Comparison of ENCODE assay signal across 1 cellular context in genomic region chr7:128458956-128459355, GRCh38.
TF ChIP-seq lines count a peak whose summit lies in the region.

No MANE protein-coding gene starts in this region.

TF ChIP-seq in GM12878, 131 proteins besides CTCF, POLR2A, EP300 and RAD21 (continued from another document):
- TF ChIP-seq BCL3 (IDR thresholded peaks at IDR 0.05; ENCODE audit: borderline replicate concordance, insufficient read depth, low read depth, low read length, poor library complexity, severe bottlenecking) (no peak), EGR1 (IDR thresholded peaks at IDR 0.05; ENCODE audit: borderline replicate concordance in 1 of 2, low read depth in 2 of 2, low read length in 2 of 2) (no peak), NFIC (IDR thresholded peaks at IDR 0.05; ENCODE audit: low read depth, low read length) (peak; percentile 45; the same call in 1 of the 2 replicates), ZZZ3 (IDR thresholded peaks at IDR 0.05; ENCODE audit: control insufficient read depth, insufficient read length, low read depth) (no peak), BHLHE40 (IDR thresholded peaks at IDR 0.05; ENCODE audit: borderline replicate concordance in 1 of 2, low read depth in 2 of 2, low read length in 1 of 2) (0 out of 4 replicates have a peak, but pooled peaks of 1 of the 2 experiments have one; percentile 16), PAX8 (IDR thresholded peaks at IDR 0.05) (no peak; the same call in 1 of the 2 replicates), CEBPZ (IDR thresholded peaks at IDR 0.05; ENCODE audit: low read depth, low read length) (no peak), STAT3 (IDR thresholded peaks at IDR 0.05; ENCODE audit: low read depth, low read length) (no peak), BCL11A (IDR thresholded peaks at IDR 0.05; ENCODE audit: low read depth, low read length) (peak; percentile 18; the same call in 1 of the 2 replicates), JUNB (IDR thresholded peaks at IDR 0.05) (no peak), RELA (IDR thresholded peaks at IDR 0.05; ENCODE audit: borderline replicate concordance, partially characterized antibody) (no peak), RB1 (IDR thresholded peaks at IDR 0.05; ENCODE audit: borderline replicate concordance) (no peak), SIX5 (IDR thresholded peaks at IDR 0.05; ENCODE audit: low read depth, low read length, severe bottlenecking) (no peak), CREM (IDR thresholded peaks at IDR 0.05; ENCODE audit: low read depth) (no peak), SUZ12 (IDR thresholded peaks at IDR 0.05; ENCODE audit: unreplicated experiment) (no peak), NBN (IDR thresholded peaks at IDR 0.05) (no peak; the same call in 1 of the 2 replicates), ZNF687 (IDR thresholded peaks at IDR 0.05) (no peak), ASH2L (IDR thresholded peaks at IDR 0.05; ENCODE audit: borderline replicate concordance, low read depth) (no peak), E2F8 (IDR thresholded peaks at IDR 0.05; ENCODE audit: low read depth, partially characterized antibody) (no peak), SUPT20H (IDR thresholded peaks at IDR 0.05; ENCODE audit: borderline replicate concordance, control insufficient read depth, low read depth, low read length) (no peak), SMAD5 (IDR thresholded peaks at IDR 0.05; ENCODE audit: low read depth) (no peak), POU2F2 (IDR thresholded peaks at IDR 0.05; ENCODE audit: borderline replicate concordance, low read depth, low read length) (no peak), GABPA (IDR thresholded peaks at IDR 0.05; ENCODE audit: low read depth) (no peak), ZBTB33 (IDR thresholded peaks at IDR 0.05) (no peak), NRF1 (conservative IDR thresholded peaks at IDR 0.05; ENCODE audit: low read depth, low read length) (no peak), MTA2 (IDR thresholded peaks at IDR 0.05; ENCODE audit: low read depth) (peak; percentile 73), MEF2B (IDR thresholded peaks at IDR 0.05; ENCODE audit: partially characterized antibody, poor library complexity, severe bottlenecking) (peak; percentile 46), KAT2A (conservative IDR thresholded peaks at IDR 0.05; ENCODE audit: control insufficient read depth, low read depth, low read length) (no peak), FOXM1 (IDR thresholded peaks at IDR 0.05; ENCODE audit: low read depth, low read length) (0 out of 2 replicates have a peak, but pooled peaks have one; percentile 38), SMC3 (IDR thresholded peaks at IDR 0.05; ENCODE audit: borderline replicate concordance, low read length) (no peak), RUNX3 (IDR thresholded peaks at IDR 0.05; ENCODE audit: low read length) (peak; percentile 34; the same call in 1 of the 2 replicates), USF1 (IDR thresholded peaks at IDR 0.05; ENCODE audit: borderline replicate concordance, extremely low read length, insufficient read depth, low read depth, low read length) (no peak), TBL1XR1 (IDR thresholded peaks at IDR 0.05; ENCODE audit: low read depth, low read length) (no peak), GATAD2B (conservative IDR thresholded peaks at IDR 0.05; ENCODE audit: low read depth) (0 out of 2 replicates have a peak, but pooled peaks have one; percentile 15), RELB (IDR thresholded peaks at IDR 0.05; ENCODE audit: low read depth) (0 out of 2 replicates have a peak, but pooled peaks have one; percentile 14), USF2 (IDR thresholded peaks at IDR 0.05; ENCODE audit: borderline replicate concordance, low read depth, low read length) (no peak), CBFB (IDR thresholded peaks at IDR 0.05; ENCODE audit: low read depth) (no peak), KDM1A (IDR thresholded peaks at IDR 0.05; ENCODE audit: borderline replicate concordance) (no peak), HDAC2 (IDR thresholded peaks at IDR 0.05) (no peak), ESRRA (IDR thresholded peaks at IDR 0.05; ENCODE audit: low read length) (no peak), IKZF2 (IDR thresholded peaks at IDR 0.05) (peak; percentile 51 to 58; a peak in 3 of 4 replicates), SP1 (IDR thresholded peaks at IDR 0.05; ENCODE audit: low read depth, low read length) (no peak), EZH2 (IDR thresholded peaks at IDR 0.05; ENCODE audit: borderline replicate concordance, control insufficient read depth, low read depth, low read length) (no peak), MEF2A (IDR thresholded peaks at IDR 0.05; ENCODE audit: insufficient read depth, low read depth, low read length) (no peak)
